In the genomic region with DNA sequence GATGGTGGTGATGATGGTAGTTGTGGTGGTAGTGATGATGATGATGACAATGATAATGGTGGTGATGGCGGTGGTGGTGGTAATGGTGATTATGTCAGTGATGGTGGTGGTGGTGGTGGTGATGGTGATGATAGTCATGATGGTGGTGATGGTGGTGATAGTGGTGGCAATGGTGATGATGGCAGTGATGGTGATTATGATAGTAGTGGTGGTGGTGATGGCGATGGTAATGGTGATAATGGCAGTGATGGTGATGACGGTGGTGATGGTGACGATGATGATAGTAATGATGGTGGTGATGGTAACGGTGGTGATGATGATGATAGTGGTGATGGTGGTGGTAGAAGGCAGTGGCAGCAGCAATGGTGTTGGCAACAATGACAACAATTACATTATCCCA, we compare ENCODE assay signal across 18 cellular contexts. TPM values are rescaled to one million over a fixed set of nuclear protein-coding genes. Genes with fewer than 3 reads are reported as not detected.
A peak's percentile ranks its signal among the peaks of the same experiment; 100 is the strongest.
DNase-seq lines count a peak whose midpoint lies in the region; ATAC-seq and TF ChIP-seq lines count a peak whose summit lies in the region.
"Had no signal": no experiment of that assay in that cellular context is flagged by ENCODE, and none has a peak within 500 bp of the region (broad histone marks: within the 10 kb centered on the region; RNA-seq: fewer than 3 reads in every experiment).

No MANE protein-coding gene starts in this region.

- WGBS in neuronal stem cell (ENCODE audit: extremely low coverage in 2 of 2, insufficient read length in 2 of 2, insufficient replicate concordance in 1 of 2), 2 donors, result no CpG with 5 or more reads among the region's 5 CpGs

- H3K9me3 ChIP-seq in BLaER1, result peaks cover 15% of the 10 kb centered on the region
- peaks cover 0 to 4% of the 10 kb centered on the region in 2 donors for H3K9me3 ChIP-seq in neuronal stem cell (replicated peaks in 1 of 2; ENCODE audit: control insufficient read depth in 2 of 2, insufficient read depth in 1 of 2, low read depth in 1 of 2, low read length in 2 of 2)
- peaks cover 24% of the 10 kb centered on the region for H3K9me3 ChIP-seq in left ventricle myocardium inferior (replicated peaks)
- H3K9me3 ChIP-seq: HAP-1 had no signal

- peak overlapping the region; percentile 73; the same call in 1 of the 2 replicates for H3K4me2 ChIP-seq in BLaER1
- no peak overlapping the region for H3K4me2 ChIP-seq in neuronal stem cell (ENCODE audit: insufficient read depth, low read length, poor library complexity, severe bottlenecking)
- H3K4me2 ChIP-seq: GM23338 had no signal

- DNase-seq in central memory CD8-positive, alpha-beta T cell (ENCODE audit: low spot score in 2 of 2), result no peak
- DNase-seq in glutamatergic neuron (no peak), neuronal stem cell (ENCODE audit: low spot score) (no peak), left ventricle myocardium inferior (no peak), cardiac septum (ENCODE audit: low spot score) (no peak)
- DNase-seq: Calu3; CD4-positive, CD25-positive, alpha-beta regulatory T cell; DMS 273 treated with DMSO at 0.1 percent for 48 hours; HFFc6; KBM-7 had no signal

- H2BK5ac ChIP-seq in neuronal stem cell (ENCODE audit: low read length), result no peak overlapping the region

- H3K9me3 Mint-ChIP-seq in central memory CD8-positive, alpha-beta T cell, result peaks cover 6% of the 10 kb centered on the region
- H3K9me3 Mint-ChIP-seq in glutamatergic neuron (ENCODE audit: unreplicated experiment), result peaks cover 11% of the 10 kb centered on the region

- H3K9ac ChIP-seq in BLaER1 (no peak overlapping the region), neuronal stem cell (ENCODE audit: low read depth, low read length, poor library complexity) (peak overlapping the region; percentile 56)

- intact Hi-C loops in left ventricle myocardium inferior (cut with micrococcal nuclease) (no loop called here), cardiac septum (cut with DNase I) (no loop called here)

- peaks cover 44% of the 10 kb centered on the region for H3K4me1 ChIP-seq in BLaER1
- peaks cover 0 to 11% of the 10 kb centered on the region in 2 donors for H3K4me1 ChIP-seq in neuronal stem cell (ENCODE audit: control insufficient read depth in 2 of 2, insufficient read depth in 1 of 2, low read depth in 1 of 2, low read length in 2 of 2)
- no peaks in the 10 kb centered on the region for H3K4me1 ChIP-seq in left ventricle myocardium inferior
- H3K4me1 ChIP-seq: HAP-1 had no signal

- peak overlapping the region; percentile 0 for H3K4me3 Mint-ChIP-seq in central memory CD8-positive, alpha-beta T cell
- peak overlapping the region; percentile 4 for H3K4me3 Mint-ChIP-seq in glutamatergic neuron (ENCODE audit: unreplicated experiment)
- H3K4me3 Mint-ChIP-seq: CD4-positive, CD25-positive, alpha-beta regulatory T cell; GM23338; HFFc6 had no signal

- H3K36me3 ChIP-seq in BLaER1 (no peaks in the 10 kb centered on the region), neuronal stem cell (replicated peaks in 1 of 2; ENCODE audit: control insufficient read depth in 2 of 2, insufficient read depth in 2 of 2, low read length in 2 of 2) (peaks cover 0 to 2% of the 10 kb centered on the region in 2 donors), left ventricle myocardium inferior (no peaks in the 10 kb centered on the region)
- H3K36me3 ChIP-seq: HAP-1 had no signal

- peaks cover 19% of the 10 kb centered on the region for H3K4me1 Mint-ChIP-seq in central memory CD8-positive, alpha-beta T cell
- H3K4me1 Mint-ChIP-seq in glutamatergic neuron (ENCODE audit: low read depth, unreplicated experiment), result peaks cover 15% of the 10 kb centered on the region
- H3K4me1 Mint-ChIP-seq: GM23338 had no signal

- no peak overlapping the region for H2BK15ac ChIP-seq in neuronal stem cell (ENCODE audit: low read length)

- no peak overlapping the region for H3K14ac ChIP-seq in neuronal stem cell (ENCODE audit: low read length)

- H2BK12ac ChIP-seq in neuronal stem cell (ENCODE audit: low read length), result no peak overlapping the region

- TF ChIP-seq CTCF in glutamatergic neuron (IDR thresholded peaks at IDR 0.05; ENCODE audit: partially characterized antibody, unreplicated experiment) (no peak), left ventricle myocardium inferior (IDR thresholded peaks at IDR 0.05; ENCODE audit: borderline replicate concordance) (no peak)

- H4K20me1 ChIP-seq in BLaER1, result no peaks in the 10 kb centered on the region

- H3K18ac ChIP-seq in neuronal stem cell (ENCODE audit: low read length), result no peak overlapping the region

- H4K8ac ChIP-seq in neuronal stem cell (ENCODE audit: low read depth, low read length), result no peak overlapping the region

- H2AK5ac ChIP-seq in neuronal stem cell (ENCODE audit: low read depth, low read length), result no peak overlapping the region

- no peak overlapping the region for H3K4ac ChIP-seq in neuronal stem cell (ENCODE audit: low read length)

- peak overlapping the region; percentile 83 for H3K27ac Mint-ChIP-seq in central memory CD8-positive, alpha-beta T cell (ENCODE audit: low read depth)
- no peak overlapping the region for H3K27ac Mint-ChIP-seq in glutamatergic neuron (ENCODE audit: unreplicated experiment)
- H3K27ac Mint-ChIP-seq: CD4-positive, CD25-positive, alpha-beta regulatory T cell; GM23338; HFFc6 had no signal

- no peak overlapping the region for H4K91ac ChIP-seq in neuronal stem cell (ENCODE audit: low read depth, low read length, poor library complexity)

- H3K27ac ChIP-seq in BLaER1, result no peak overlapping the region
- H3K27ac ChIP-seq in neuronal stem cell (replicated peaks; ENCODE audit: low read length), result no peak overlapping the region
- no peak overlapping the region for H3K27ac ChIP-seq in left ventricle myocardium inferior (replicated peaks)
- H3K27ac ChIP-seq: 22Rv1, HL-60 had no signal

- H3K4me3 ChIP-seq in BLaER1 (no peak overlapping the region), neuronal stem cell (ENCODE audit: low read length in 2 of 2) (peak overlapping the region in 1 of 2 donors; percentile 28), left ventricle myocardium inferior (no peak overlapping the region)
- H3K4me3 ChIP-seq: GM23338, HAP-1 had no signal

- H3K36me3 Mint-ChIP-seq in central memory CD8-positive, alpha-beta T cell (ENCODE audit: insufficient read depth), result peaks cover 3% of the 10 kb centered on the region
- H3K36me3 Mint-ChIP-seq in glutamatergic neuron (ENCODE audit: unreplicated experiment), result peaks cover 14% of the 10 kb centered on the region

- H3K23ac ChIP-seq in neuronal stem cell (ENCODE audit: low read depth, low read length, poor library complexity), result peak overlapping the region; percentile 52

- no peak overlapping the region for H2AFZ ChIP-seq in neuronal stem cell (ENCODE audit: low read length)
- H2AFZ ChIP-seq: GM23338 had no signal

- no peak overlapping the region for H2BK120ac ChIP-seq in neuronal stem cell (ENCODE audit: low read depth, low read length)

- no peaks in the 10 kb centered on the region for H3K27me3 Mint-ChIP-seq in central memory CD8-positive, alpha-beta T cell
- peaks cover 15% of the 10 kb centered on the region for H3K27me3 Mint-ChIP-seq in glutamatergic neuron (ENCODE audit: unreplicated experiment)

- no peak for ATAC-seq in central memory CD8-positive, alpha-beta T cell (replicated peaks; ENCODE audit: extremely low read depth, poor library complexity, severe bottlenecking)
- no peak for ATAC-seq in HG03159 (IDR thresholded peaks at IDR 0.05; ENCODE audit: unreplicated experiment)
- ATAC-seq: GM23338 had no signal

- H3K27me3 ChIP-seq in BLaER1 (no peaks in the 10 kb centered on the region), neuronal stem cell (ENCODE audit: control insufficient read depth in 3 of 3, insufficient read depth in 3 of 3, low read depth in 1 of 3, low read length in 3 of 3) (peaks cover 0 to 3% (median 0%) of the 10 kb centered on the region in 3 experiments), left ventricle myocardium inferior (ENCODE audit: low read depth) (peaks cover 53% of the 10 kb centered on the region)

- H3K79me1 ChIP-seq in neuronal stem cell (ENCODE audit: low read depth, low read length), result no peaks in the 10 kb centered on the region

RNA-seq across cellular contexts. Expression of a gene that starts 55.3 kb away (rescaled TPM):
- total RNA-seq in glutamatergic neuron (ENCODE audit: unreplicated experiment) (110 TPM), left ventricle myocardium inferior (not detected), cardiac septum (not detected)
- 13.0 TPM for polyA plus RNA-seq in neuronal stem cell (2013, experiment 1 of 2)
- 12.5 TPM for polyA plus RNA-seq in neuronal stem cell (2013, experiment 2 of 2)
- total RNA-seq: A673; Calu3; CD4-positive, CD25-positive, alpha-beta regulatory T cell; Daoy; HFFc6 had no signal

Comparison
In these comparisons a context has a peak if more than half of its experiments do, and no peak if none do; other contexts are left out.
1. RNA of a gene that starts 55.3 kb away (total RNA-seq): 110 TPM in glutamatergic neuron (single experiment); not detected in cardiac septum (single experiment) and not detected in left ventricle myocardium inferior (single experiment); every median in the first group is over 100 times any median in the second.